34 cellular contexts compared by ENCODE assay signal in the genomic region with DNA sequence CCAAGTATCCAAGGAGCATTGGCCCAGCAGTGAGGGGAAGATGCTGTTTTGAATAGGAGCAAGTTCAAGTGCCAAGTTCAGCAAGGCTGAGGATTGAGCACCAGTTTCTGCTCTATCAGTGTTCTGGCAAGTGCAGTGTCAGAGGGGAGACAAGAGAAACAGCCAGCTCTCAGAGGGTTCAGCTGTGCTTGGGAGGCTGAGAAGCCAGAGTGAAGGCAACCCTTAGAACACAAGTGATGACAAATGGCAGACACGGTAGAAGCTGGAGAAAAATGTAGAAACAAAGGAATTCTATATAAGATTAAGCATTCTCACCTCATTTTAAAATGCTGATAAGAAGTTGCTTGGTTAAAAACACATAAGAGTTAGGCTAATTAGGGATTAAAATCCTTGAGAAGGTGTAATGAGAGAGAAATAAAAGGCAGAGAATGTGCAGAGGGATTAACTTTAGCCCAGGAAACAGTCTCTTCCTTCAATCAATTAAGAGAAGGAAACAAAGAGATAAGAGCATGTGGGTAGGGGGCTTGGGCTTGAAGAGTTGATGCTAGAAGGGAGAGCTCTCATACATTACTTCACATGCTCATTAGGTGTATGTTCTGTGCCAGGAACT.
"Had no signal": no experiment of that assay in that cellular context is flagged by ENCODE, and none has a peak within 500 bp of the region (broad histone marks: within the 10 kb centered on the region; RNA-seq: fewer than 3 reads in every experiment).

No MANE protein-coding gene starts in this region.

- H3K27me3 ChIP-seq: body of pancreas, brain microvascular endothelial cell had no signal

- H3K9me3 Mint-ChIP-seq: activated CD4-positive, alpha-beta T cell treated with anti-CD3 and anti-CD28 coated beads, Interleukin-2, amount 10 ng/mL, durations not matched to agents 24 days and 14 days; activated CD8-positive, alpha-beta T cell treated with anti-CD3 and anti-CD28 coated beads for 36 hours; activated T-helper 17 cell treated with anti-CD3 and anti-CD28 coated beads, Interleukin-2, amount 50 U/mL, for 72 hours had no signal

- H3K27ac Mint-ChIP-seq: activated B cell treated with CpG ODN at 0.5 μM for 24 hours; activated CD4-positive, alpha-beta memory T cell treated with anti-CD3 and anti-CD28 coated beads for 36 hours; activated CD4-positive, alpha-beta T cell treated with anti-CD3 and anti-CD28 coated beads, Interleukin-2, amount 10 ng/mL, durations not matched to agents 24 days and 14 days; activated CD8-positive, alpha-beta T cell treated with anti-CD3 and anti-CD28 coated beads for 36 hours; activated naive CD4-positive, alpha-beta T cell treated with anti-CD3 and anti-CD28 coated beads for 36 hours; activated naive CD4-positive, alpha-beta T cell treated with anti-CD3 and anti-CD28 coated beads, Interleukin-2, amount 50 U/mL, for 72 hours; activated naive CD8-positive, alpha-beta T cell treated with anti-CD3 and anti-CD28 coated beads for 36 hours; activated T-cell treated with anti-CD3 and anti-CD28 coated beads, Interleukin-2, amount 50 U/mL, for 24 hours; activated T-helper 1 cell treated with anti-CD3 and anti-CD28 coated beads, Interleukin-12 subunit alpha, Interleukin-12 subunit beta, Interleukin-2, Interleukin-4 antibody, amounts not matched to agents 30 ng/mL and 10 ng/mL and 1 ng/mL, durations not matched to agents 14 hours and 24 hours and 36 hours; activated T-helper 17 cell treated with anti-CD3 and anti-CD28 coated beads, Interleukin-2, amount 50 U/mL, for 72 hours; T-helper 1 cell treated with Interleukin-12 subunit alpha and Interleukin-12 subunit beta and Interleukin-4 antibody, amounts not matched to agents 30 μg/mL and 1 μg/mL, for 36 hours; T-helper 2 cell treated with Interferon-gamma antibody and Interleukin-4, amounts not matched to agents 5 μg/mL and 100 μg/mL, for 36 hours had no signal

- DNase-seq: activated B cell treated with CpG ODN at 0.5 μM for 24 hours; activated CD4-positive, alpha-beta memory T cell treated with anti-CD3 and anti-CD28 coated beads for 36 hours; activated CD4-positive, alpha-beta T cell treated with anti-CD3 and anti-CD28 coated beads for 4 hours; activated CD4-positive, alpha-beta T cell treated with anti-CD3 and anti-CD28 coated beads, Interleukin-2, amount 10 ng/mL, durations not matched to agents 24 days and 14 days; activated CD4-positive, alpha-beta T cell treated with anti-CD3 and anti-CD28 coated beads, Interleukin-2, amount 50 U/mL, for 1 hour; activated CD4-positive, alpha-beta T cell treated with anti-CD3 and anti-CD28 coated beads, Interleukin-2, amount 50 U/mL, for 4 hours; activated CD4-positive, CD25-positive, alpha-beta regulatory T cell treated with anti-CD3 and anti-CD28 coated beads, Interleukin-2, amount 50 U/mL, for 72 hours; activated CD8-positive, alpha-beta memory T cell treated with anti-CD3 and anti-CD28 coated beads, Interleukin-2, amount 50 U/mL, for 4 hours; activated CD8-positive, alpha-beta T cell treated with anti-CD3 and anti-CD28 coated beads for 36 hours; activated effector memory CD4-positive, alpha-beta T cell treated with anti-CD3 and anti-CD28 coated beads, Interleukin-2, amount 50 U/mL, for 16 hours; activated gamma-delta T cell treated with Interleukin-2 at 50 U/mL for 16 hours; activated naive CD4-positive, alpha-beta T cell; activated naive CD4-positive, alpha-beta T cell treated with anti-CD3 and anti-CD28 coated beads for 36 hours; activated naive CD4-positive, alpha-beta T cell treated with anti-CD3 and anti-CD28 coated beads, Interleukin-2, amount 50 U/mL, for 16 hours; activated naive CD8-positive, alpha-beta T cell treated with anti-CD3 and anti-CD28 coated beads for 36 hours; activated T-cell treated with anti-CD3 and anti-CD28 coated beads for 4 hours; activated T-cell treated with anti-CD3 and anti-CD28 coated beads, Interleukin-2, amount 50 U/mL, for 24 hours; activated T-cell treated with anti-CD3 and anti-CD28 coated beads, Interleukin-2, amount 50 U/mL, for 48 hours; adrenal gland; amniotic stem cell; aorta; body of pancreas; brain microvascular endothelial cell; central memory CD4-positive, alpha-beta T cell; T-helper 1 cell; T-helper 2 cell; T-helper 9 cell had no signal

- H3K4me3 Mint-ChIP-seq: activated B cell treated with CpG ODN at 0.5 μM for 24 hours; activated CD4-positive, alpha-beta memory T cell treated with anti-CD3 and anti-CD28 coated beads for 36 hours; activated CD4-positive, alpha-beta T cell treated with anti-CD3 and anti-CD28 coated beads, Interleukin-2, amount 10 ng/mL, durations not matched to agents 24 days and 14 days; activated CD8-positive, alpha-beta T cell treated with anti-CD3 and anti-CD28 coated beads for 36 hours; activated naive CD4-positive, alpha-beta T cell treated with anti-CD3 and anti-CD28 coated beads for 36 hours; activated naive CD8-positive, alpha-beta T cell treated with anti-CD3 and anti-CD28 coated beads for 36 hours; activated T-cell treated with anti-CD3 and anti-CD28 coated beads, Interleukin-2, amount 50 U/mL, for 24 hours; activated T-helper 1 cell treated with anti-CD3 and anti-CD28 coated beads, Interleukin-12 subunit alpha, Interleukin-12 subunit beta, Interleukin-2, Interleukin-4 antibody, amounts not matched to agents 30 ng/mL and 10 ng/mL and 1 ng/mL, durations not matched to agents 14 hours and 24 hours and 36 hours; activated T-helper 17 cell treated with anti-CD3 and anti-CD28 coated beads, Interleukin-2, amount 50 U/mL, for 72 hours; T-helper 1 cell treated with Interleukin-12 subunit alpha and Interleukin-12 subunit beta and Interleukin-4 antibody, amounts not matched to agents 30 μg/mL and 1 μg/mL, for 36 hours; T-helper 2 cell treated with Interferon-gamma antibody and Interleukin-4, amounts not matched to agents 5 μg/mL and 100 μg/mL, for 36 hours had no signal

- H3K36me3 Mint-ChIP-seq: activated CD4-positive, alpha-beta memory T cell treated with anti-CD3 and anti-CD28 coated beads for 36 hours; activated naive CD4-positive, alpha-beta T cell treated with anti-CD3 and anti-CD28 coated beads, Interleukin-2, amount 50 U/mL, for 72 hours; activated naive CD8-positive, alpha-beta T cell treated with anti-CD3 and anti-CD28 coated beads for 36 hours had no signal

- ATAC-seq: activated CD8-positive, alpha-beta T cell treated with anti-CD3 and anti-CD28 coated beads for 36 hours; activated naive CD4-positive, alpha-beta T cell treated with anti-CD3 and anti-CD28 coated beads, Interleukin-2, amount 50 U/mL, for 72 hours; activated T-helper 17 cell treated with anti-CD3 and anti-CD28 coated beads, Interleukin-2, amount 50 U/mL, for 72 hours; body of pancreas had no signal

- H3K4me1 ChIP-seq: adrenal gland, body of pancreas, breast epithelium had no signal

- H3K9me3 ChIP-seq: adrenal gland, body of pancreas, breast epithelium had no signal

- H3K4me1 Mint-ChIP-seq: activated B cell treated with CpG ODN at 0.5 μM for 24 hours; activated CD4-positive, alpha-beta T cell treated with anti-CD3 and anti-CD28 coated beads, Interleukin-2, amount 10 ng/mL, durations not matched to agents 24 days and 14 days; activated T-helper 17 cell treated with anti-CD3 and anti-CD28 coated beads, Interleukin-2, amount 50 U/mL, for 72 hours had no signal

- H3K27ac ChIP-seq: adrenal gland, body of pancreas, brain microvascular endothelial cell, breast epithelium, VCaP had no signal

- H3K27me3 Mint-ChIP-seq: activated B cell treated with CpG ODN at 0.5 μM for 24 hours; activated CD4-positive, alpha-beta T cell treated with anti-CD3 and anti-CD28 coated beads, Interleukin-2, amount 10 ng/mL, durations not matched to agents 24 days and 14 days; activated naive CD8-positive, alpha-beta T cell treated with anti-CD3 and anti-CD28 coated beads for 36 hours had no signal

- H3K36me3 ChIP-seq: adrenal gland, brain microvascular endothelial cell, breast epithelium had no signal

- H3K4me3 ChIP-seq: adrenal gland, body of pancreas, breast epithelium had no signal
